ENCODE assay signal across 33 cellular contexts in the genomic region with DNA sequence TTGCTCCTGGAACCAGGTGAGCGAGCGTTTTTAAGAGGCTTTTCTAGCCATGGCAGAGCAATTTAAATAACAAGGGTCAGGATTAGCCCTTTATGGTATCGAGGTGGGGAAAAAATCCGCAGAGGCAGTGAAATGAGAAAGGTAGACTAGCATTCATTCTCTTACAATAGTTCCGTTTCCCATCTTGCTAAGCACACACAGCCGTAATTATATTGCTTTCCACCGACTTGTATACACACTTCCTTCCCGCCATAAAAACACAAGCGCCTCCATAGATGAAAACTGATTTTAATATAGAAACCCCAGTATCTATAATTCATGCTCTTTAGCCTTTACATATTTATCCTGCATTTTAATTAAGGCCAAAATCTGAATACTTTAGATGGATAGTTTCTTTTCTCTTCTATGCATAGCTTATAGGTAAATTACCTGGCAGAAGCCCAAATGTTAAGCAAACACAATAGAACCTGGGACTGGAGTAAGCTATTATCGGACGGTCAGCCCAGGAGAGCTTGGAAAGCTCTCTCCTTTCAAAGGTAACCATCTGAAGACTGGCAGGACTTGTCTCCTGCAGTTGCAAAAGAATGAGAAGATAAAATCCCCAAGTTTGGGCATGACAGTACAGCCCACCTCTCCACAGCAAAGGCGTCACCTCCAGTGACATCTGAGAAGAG.
"Had no signal": no experiment of that assay in that cellular context is flagged by ENCODE, and none has a peak within 500 bp of the region (broad histone marks: within the 10 kb centered on the region; RNA-seq: fewer than 3 reads in every experiment).

No MANE protein-coding gene starts in this region.

- ATAC-seq: activated CD8-positive, alpha-beta T cell treated with anti-CD3 and anti-CD28 coated beads for 36 hours; activated T-cell treated with anti-CD3 and anti-CD28 coated beads, Interleukin-2, amount 50 U/mL, for 72 hours; activated T-helper 17 cell treated with anti-CD3 and anti-CD28 coated beads, Interleukin-2, amount 50 U/mL, for 72 hours; Right ventricle myocardium inferior; SK-N-SH treated with all-trans-retinoic acid at 6 μM for 48 hours; T-cell; T-helper 17 cell had no signal

- DNase-seq: activated CD4-positive, alpha-beta T cell treated with anti-CD3 and anti-CD28 coated beads, Interleukin-2, amount 10 ng/mL, durations not matched to agents 24 days and 14 days; activated CD4-positive, alpha-beta T cell treated with anti-CD3 and anti-CD28 coated beads, Interleukin-2, amount 50 U/mL, for 4 hours; activated CD8-positive, alpha-beta T cell treated with anti-CD3 and anti-CD28 coated beads for 36 hours; activated effector memory CD4-positive, alpha-beta T cell treated with anti-CD3 and anti-CD28 coated beads, Interleukin-2, amount 50 U/mL, for 16 hours; activated naive CD4-positive, alpha-beta T cell; activated naive CD4-positive, alpha-beta T cell treated with anti-CD3 and anti-CD28 coated beads, Interleukin-2, amount 50 U/mL, for 16 hours; activated naive CD8-positive, alpha-beta T cell treated with anti-CD3 and anti-CD28 coated beads for 36 hours; activated T-cell treated with anti-CD3 and anti-CD28 coated beads, Interleukin-2, amount 50 U/mL, for 1 hour; activated T-cell treated with anti-CD3 and anti-CD28 coated beads, Interleukin-2, amount 50 U/mL, for 72 hours; amniotic stem cell; aorta; brain microvascular endothelial cell; central memory CD4-positive, alpha-beta T cell; Karpas-422; KBM-7; MG63; MV-4-11; NCI-H1092; NCI-H1417 treated with DMSO at 0.1 percent for 48 hours; NCI-H187 treated with DMSO at 0.1 percent for 48 hours; NCI-H2081; NCI-H2171 treated with DMSO at 0.1 percent for 48 hours; NCI-H2227 treated with DMSO at 0.1 percent for 48 hours; NCI-H446 treated with DMSO at 0.1 percent for 48 hours; NCI-H524; NK-92 treated with Interleukin-12 subunit alpha and Interleukin-12 subunit beta, amount 100 ng/mL, for 24 hours; PC-9; SIG-M5; T-cell; T-helper 17 cell had no signal
